Comparison of ENCODE assay signal across 21 cellular contexts in genomic region chr22:39979048-39979447, GRCh38. TPM values are rescaled to one million over a fixed set of nuclear protein-coding genes. Genes with fewer than 3 reads are reported as not detected.
A peak's percentile ranks its signal among the peaks of the same experiment; 100 is the strongest.
DNase-seq lines count a peak whose midpoint lies in the region; ATAC-seq, FAIRE-seq and TF ChIP-seq lines count a peak whose summit lies in the region.
"Had no signal": no experiment of that assay in that cellular context is flagged by ENCODE, and none has a peak within 500 bp of the region (broad histone marks: within the 10 kb centered on the region; RNA-seq: fewer than 3 reads in every experiment).

No MANE protein-coding gene starts in this region.

- no peak overlapping the region for H2AFZ ChIP-seq in GM12878 (ENCODE audit: control insufficient read depth, low read depth, low read length)

- no peaks in the 10 kb centered on the region for H3K27me3 Mint-ChIP-seq in activated T-cell treated with anti-CD3 and anti-CD28 coated beads, Interleukin-2, amount 50 U/mL, for 72 hours (ENCODE audit: low read depth)
- H3K27me3 Mint-ChIP-seq in T-cell, result no peaks in the 10 kb centered on the region
- H3K27me3 Mint-ChIP-seq in stimulated activated naive CD8-positive, alpha-beta T cell treated with anti-CD3 and anti-CD28 coated beads, Interleukin-15, amount 100 ng/mL, for 72 hours, result no peaks in the 10 kb centered on the region

- ATAC-seq in activated T-cell treated with anti-CD3 and anti-CD28 coated beads, Interleukin-2, amount 50 U/mL, for 72 hours (replicated peaks in 1 of 2), result peak; percentile 43 to 49
- peak in 2 of 4 experiments; percentile 24 to 59 for ATAC-seq in T-cell (replicated peaks in 1 of 4)
- no peak for ATAC-seq in GM12878
- peak; percentile 80 for ATAC-seq in stimulated activated naive CD8-positive, alpha-beta T cell treated with anti-CD3 and anti-CD28 coated beads, Interleukin-15, amount 100 ng/mL, for 72 hours
- ATAC-seq in gastrocnemius medialis, result no peak
- ATAC-seq in heart right ventricle, result no peak
- ATAC-seq: A549, HepG2 had no signal

- POLR2A ChIA-PET in T-cell (lab: Charles Lee) (no interaction called here), GM12878 (lab: Charles Lee) (interaction anchor here (0.5 kb wide), 1 partner anchor 865 kb away, joined by 3 read pairs; no protein-coding TSS in a partner anchor)

- intact Hi-C loops in GM12878 (cut with micrococcal nuclease; ENCODE audit: unreplicated experiment) (no loop called here), gastrocnemius medialis (cut with DNase I; ENCODE audit: low total_unique reads) (no loop called here), heart right ventricle (cut with DNase I) (no loop called here)

- H3K27me3 ChIP-seq in GM12878 (replicated peaks in 1 of 2; ENCODE audit: control insufficient read depth in 2 of 2, insufficient read depth in 2 of 2, low read length in 1 of 2), result no peaks in the 10 kb centered on the region
- H3K27me3 ChIP-seq in gastrocnemius medialis, result peaks cover 1 to 28% (median 6%) of the 10 kb centered on the region in 3 donors
- H3K27me3 ChIP-seq in heart right ventricle, result peaks cover 0 to 36% (median 19%) of the 10 kb centered on the region in 7 donors
- H3K27me3 ChIP-seq: BLaER1 treated with 17β-estradiol and CSF1 and Interleukin-3, amounts not matched to agents 10 nM and 100 nM had no signal

- CTCF ChIA-PET in T-cell (lab: Charles Lee), result interaction anchor here in 1 of 2 donors (0.6 kb wide), 1 partner anchor 89 kb away, joined by 3 read pairs; no protein-coding TSS in a partner anchor
- CTCF ChIA-PET in GM12878 (lab: Yijun Ruan, JAX), result no interaction called here

- H3K9me3 Mint-ChIP-seq in activated T-cell treated with anti-CD3 and anti-CD28 coated beads, Interleukin-2, amount 50 U/mL, for 72 hours, result no peaks in the 10 kb centered on the region
- H3K9me3 Mint-ChIP-seq in T-cell, result no peaks in the 10 kb centered on the region
- H3K9me3 Mint-ChIP-seq in stimulated activated naive CD8-positive, alpha-beta T cell treated with anti-CD3 and anti-CD28 coated beads, Interleukin-15, amount 100 ng/mL, for 72 hours, result no peaks in the 10 kb centered on the region

- H3K4me3 ChIP-seq in GM12878 (no peak overlapping the region), gastrocnemius medialis (no peak overlapping the region), heart right ventricle (no peak overlapping the region)
- H3K4me3 ChIP-seq: A549; BLaER1 treated with 17β-estradiol and CSF1 and Interleukin-3, amounts not matched to agents 10 nM and 100 nM had no signal

- no peak for DNase-seq in activated T-cell treated with anti-CD3 and anti-CD28 coated beads, Interleukin-2, amount 50 U/mL, for 72 hours
- DNase-seq in activated T-cell treated with anti-CD3 and anti-CD28 coated beads for 4 hours, result no peak
- no peak for DNase-seq in T-cell
- DNase-seq in GM12878 (ENCODE audit: low read depth, low spot score), result no peak
- DNase-seq in stimulated activated naive CD8-positive, alpha-beta T cell treated with anti-CD3 and anti-CD28 coated beads, Interleukin-15, amount 100 ng/mL, for 72 hours, result no peak
- no peak for DNase-seq in NCI-H226
- DNase-seq in gastrocnemius medialis, result no peak
- no peak for DNase-seq in heart right ventricle
- DNase-seq: COR-L47, GF-D8, KG1, NCI-H1092, NCI-H146, NCI-H2081 treated with DMSO at 0.1 percent for 48 hours, NCI-H510A treated with DMSO at 0.1 percent for 48 hours had no signal

- no peaks in the 10 kb centered on the region; a peak in 1 of 4 replicates for H3K36me3 ChIP-seq in GM12878 (ENCODE audit: control insufficient read depth in 2 of 2, insufficient read depth in 2 of 2, low read length in 1 of 2)
- no peaks in the 10 kb centered on the region for H3K36me3 ChIP-seq in gastrocnemius medialis
- H3K36me3 ChIP-seq in heart right ventricle, result no peaks in the 10 kb centered on the region
- H3K36me3 ChIP-seq: BLaER1 treated with 17β-estradiol and CSF1 and Interleukin-3, amounts not matched to agents 10 nM and 100 nM had no signal

- no peak overlapping the region for H3K4me3 Mint-ChIP-seq in activated T-cell treated with anti-CD3 and anti-CD28 coated beads, Interleukin-2, amount 50 U/mL, for 72 hours
- no peak overlapping the region for H3K4me3 Mint-ChIP-seq in T-cell
- H3K4me3 Mint-ChIP-seq in stimulated activated naive CD8-positive, alpha-beta T cell treated with anti-CD3 and anti-CD28 coated beads, Interleukin-15, amount 100 ng/mL, for 72 hours, result no peak overlapping the region

- TF ChIP-seq CTCF in GM12878 (IDR thresholded peaks at IDR 0.05 in 2 of 3, conservative IDR thresholded peaks at IDR 0.05 in 1 of 3; ENCODE audit: control insufficient read depth in 2 of 3, extremely low read depth in 1 of 3, insufficient read depth in 1 of 3, low read depth in 3 of 3, low read length in 3 of 3) (no peak), gastrocnemius medialis (IDR thresholded peaks at IDR 0.05 in 4 of 5, conservative IDR thresholded peaks at IDR 0.05 in 1 of 5) (no peak), heart right ventricle (IDR thresholded peaks at IDR 0.05) (no peak)

- 73% methylated on average over 6 of the region's 6 CpGs for WGBS in GM12878 (ENCODE audit: insufficient coverage, insufficient replicate concordance, low lambda C conversion rate, missing lambda C conversion rate)
- WGBS in heart right ventricle, 2 donors, result 81 to 84% methylated on average over 6 of the region's 6 CpGs

- FAIRE-seq in GM12878 (lab: Jason Lieb, UNC), result no peak
- FAIRE-seq: A549, GM12892, HepG2 had no signal

- H3K79me2 ChIP-seq in GM12878 (ENCODE audit: control insufficient read depth, insufficient read depth, low read length), result no peaks in the 10 kb centered on the region

- no peak overlapping the region for H3K27ac Mint-ChIP-seq in activated T-cell treated with anti-CD3 and anti-CD28 coated beads, Interleukin-2, amount 50 U/mL, for 72 hours
- peak overlapping the region; percentile 58 to 81 for H3K27ac Mint-ChIP-seq in T-cell
- peak overlapping the region in 1 of 2 donors; percentile 84 for H3K27ac Mint-ChIP-seq in stimulated activated naive CD8-positive, alpha-beta T cell treated with anti-CD3 and anti-CD28 coated beads, Interleukin-15, amount 100 ng/mL, for 72 hours

- peaks cover 4 to 11% of the 10 kb centered on the region in 2 donors for H3K36me3 Mint-ChIP-seq in activated T-cell treated with anti-CD3 and anti-CD28 coated beads, Interleukin-2, amount 50 U/mL, for 72 hours (ENCODE audit: insufficient read depth in 2 of 2)
- H3K36me3 Mint-ChIP-seq in T-cell, result peaks cover 17% of the 10 kb centered on the region

- TF ChIP-seq POLR2A in GM12878 (IDR thresholded peaks at IDR 0.05; ENCODE audit: low read depth, low read length), result no peak
- no peak for TF ChIP-seq POLR2A in gastrocnemius medialis (IDR thresholded peaks at IDR 0.05)

- TF ChIP-seq RAD21 in GM12878 (IDR thresholded peaks at IDR 0.05; ENCODE audit: insufficient read depth, low read depth, low read length), result no peak

- RAD21 ChIA-PET in GM12878 (lab: Charles Lee; ENCODE audit: unreplicated experiment), result no interaction called here

- TSS peak; percentile 5 for BruUV-seq in GM12878 (replicated peaks; lab: Mats Ljungman, UMichigan)

- H3K9me3 ChIP-seq in GM12878 (replicated peaks; ENCODE audit: control insufficient read depth, insufficient read depth, low read length) (no peaks in the 10 kb centered on the region), gastrocnemius medialis (no peaks in the 10 kb centered on the region), heart right ventricle (no peaks in the 10 kb centered on the region)
- H3K9me3 ChIP-seq: A549; BLaER1 treated with 17β-estradiol and CSF1 and Interleukin-3, amounts not matched to agents 10 nM and 100 nM had no signal

- H4K20me1 ChIP-seq in GM12878 (ENCODE audit: control insufficient read depth, insufficient read depth), result no peaks in the 10 kb centered on the region
- H4K20me1 ChIP-seq: BLaER1 treated with 17β-estradiol and CSF1 and Interleukin-3, amounts not matched to agents 10 nM and 100 nM had no signal

- SMC1A ChIA-PET in GM12878 (lab: Charles Lee; ENCODE audit: uncharacterized antibody, unreplicated experiment), result no interaction called here

- H3K4me1 ChIP-seq in GM12878 (ENCODE audit: control insufficient read depth, insufficient read depth, low read length) (no peaks in the 10 kb centered on the region), gastrocnemius medialis (no peaks in the 10 kb centered on the region), heart right ventricle (no peaks in the 10 kb centered on the region)
- H3K4me1 ChIP-seq: A549 had no signal

- peaks cover 28% of the 10 kb centered on the region for H3K4me1 Mint-ChIP-seq in activated T-cell treated with anti-CD3 and anti-CD28 coated beads, Interleukin-2, amount 50 U/mL, for 72 hours (ENCODE audit: low read depth)
- peaks cover 28 to 33% (median 32%) of the 10 kb centered on the region in 3 donors for H3K4me1 Mint-ChIP-seq in T-cell
- peaks cover 31% of the 10 kb centered on the region for H3K4me1 Mint-ChIP-seq in stimulated activated naive CD8-positive, alpha-beta T cell treated with anti-CD3 and anti-CD28 coated beads, Interleukin-15, amount 100 ng/mL, for 72 hours

- no peak overlapping the region for H3K27ac ChIP-seq in GM12878 (ENCODE audit: control insufficient read depth, insufficient read depth)
- no peak overlapping the region for H3K27ac ChIP-seq in gastrocnemius medialis
- no peak overlapping the region for H3K27ac ChIP-seq in heart right ventricle
- H3K27ac ChIP-seq: A549; BLaER1 treated with 17β-estradiol and CSF1 and Interleukin-3, amounts not matched to agents 10 nM and 100 nM had no signal

- in situ Hi-C loops in GM12878 (cut with MboI), result no loop called here
- in situ Hi-C loops in gastrocnemius medialis (cut with MboI; ENCODE audit: low sequenced_read_pairs in 4 of 4), result no loop called here

- no peak for TF ChIP-seq EP300 in GM12878 (IDR thresholded peaks at IDR 0.05; ENCODE audit: borderline replicate concordance in 1 of 2, control insufficient read depth in 1 of 2, low read depth in 2 of 2, low read length in 2 of 2)

- H3K4me2 ChIP-seq in GM12878 (ENCODE audit: control insufficient read depth, insufficient read depth), result no peak overlapping the region
- H3K4me2 ChIP-seq: A549; BLaER1 treated with 17β-estradiol and CSF1 and Interleukin-3, amounts not matched to agents 10 nM and 100 nM had no signal

- no peak overlapping the region for H3K9ac ChIP-seq in GM12878 (ENCODE audit: control insufficient read depth, insufficient read depth, low read length)
- H3K9ac ChIP-seq: BLaER1 treated with 17β-estradiol and CSF1 and Interleukin-3, amounts not matched to agents 10 nM and 100 nM had no signal

RNA-seq across cellular contexts. Expression of gene FAM83F, which starts 15.7 kb away (rescaled TPM):
- total RNA-seq in activated T-cell treated with anti-CD3 and anti-CD28 coated beads, Interleukin-2, amount 50 U/mL, for 72 hours, result under 1 TPM; 0.81 to 0.89 TPM
- 1 to 10 TPM in 2 of 5 donors, under 1 TPM in 3; 0.26 to 4.9 (median 0.79) TPM for total RNA-seq in T-cell
- 0.04 and 0.49 TPM in 2 replicates for total RNA-seq in GM12878 (2013; cell fraction: nucleolus; rRNA removed)
- total RNA-seq in GM12878 (2014; rRNA removed), result not detected in 2 replicates
- total RNA-seq in GM12878 (2014; rRNA removed; fragmentation: Illumina TruSeq; extraction: Trizol), result not detected in 2 replicates
- total RNA-seq in GM12878 (2021), result 0.03 and 0.05 TPM in 2 replicates
- not detected for polyA plus RNA-seq in GM12878 (2011; ENCODE audit: low read depth)
- polyA plus RNA-seq in GM12878 (2011; rRNA removed), result 0.01 TPM in 1 of 2 replicates, not detected in the other
- under 0.01 TPM in 2 replicates for polyA plus RNA-seq in GM12878 (2011; cell fraction: cytosol; rRNA removed)
- 0.06 TPM in 2 replicates for polyA plus RNA-seq in GM12878 (2011; cell fraction: nucleus; rRNA removed)
- polyA plus RNA-seq in GM12878 (2012), result 0.03 TPM in 1 of 2 replicates, not detected in the other
- polyA plus RNA-seq in GM12878 (2014; fragmentation: Illumina TruSeq; extraction: Trizol), result 0.01 TPM in 1 of 2 replicates, not detected in the other
- not detected for polyA plus RNA-seq in GM12878 (2014; fragmentation: Nextera tagmentation; extraction: Ambion mirVana)
- 0.01 TPM in 1 of 2 replicates, not detected in the other for polyA plus RNA-seq in GM12878 (2014; rRNA removed)
- polyA plus RNA-seq in GM12878 (2016; fragmentation: Nextera tagmentation; extraction: Ambion mirVana), result not detected
- polyA minus RNA-seq in GM12878 (2011; rRNA and poly(A)+ RNA removed), result 0.21 TPM in 1 of 2 replicates, not detected in the other
- not detected in 2 replicates for polyA minus RNA-seq in GM12878 (2011; cell fraction: cytosol; rRNA and poly(A)+ RNA removed)
- polyA minus RNA-seq in GM12878 (2011; cell fraction: nucleus; rRNA and poly(A)+ RNA removed), result not detected in 2 replicates
- total RNA-seq in gastrocnemius medialis, result under 1 TPM in 3 of 4 donors, not detected in 1; 0.02 to 0.15 (median 0.07) TPM
- total RNA-seq in heart right ventricle, result 1 to 10 TPM; 1.3 to 9.7 (median 3.1) TPM
- 1 to 10 TPM; 1.1 to 1.2 TPM for polyA plus RNA-seq in heart right ventricle
- total RNA-seq: H4, HepG2 had no signal
- polyA plus RNA-seq: A549, HepG2 had no signal

RNA-seq across cellular contexts. Expression of gene TMA7B, which starts 18.9 kb away (rescaled TPM):
- total RNA-seq in activated T-cell treated with anti-CD3 and anti-CD28 coated beads, Interleukin-2, amount 50 U/mL, for 72 hours, result 1 to 10 TPM; 1.4 to 2.5 TPM
- total RNA-seq in T-cell (10 to 100 TPM in 2 of 5 donors, 1 to 10 TPM in 3; 7.8 to 18.9 (median 9.0) TPM), GM12878 (2014; rRNA removed) (1.5 and 2.1 TPM in 2 replicates), GM12878 (2014; rRNA removed; fragmentation: Illumina TruSeq; extraction: Trizol) (2.6 and 2.7 TPM in 2 replicates), GM12878 (2021) (1.6 and 2.2 TPM in 2 replicates), gastrocnemius medialis (not detected), heart right ventricle (not detected)
- total RNA-seq in GM12878 (2013; cell fraction: nucleolus; rRNA removed), result 59.4 and 63.4 TPM in 2 replicates
- polyA plus RNA-seq in GM12878 (2011; ENCODE audit: low read depth), result 0.21 TPM
- polyA plus RNA-seq in GM12878 (2011; rRNA removed) (2.9 and 3.7 TPM in 2 replicates), GM12878 (2014; fragmentation: Illumina TruSeq; extraction: Trizol) (0.14 and 0.87 TPM in 2 replicates), GM12878 (2014; fragmentation: Nextera tagmentation; extraction: Ambion mirVana) (1 to 10 TPM in 1 of 2 experiments, under 1 TPM in 1; 0.33 to 1.6 TPM), GM12878 (2014; rRNA removed) (1.3 TPM in 2 replicates), GM12878 (2016; fragmentation: Nextera tagmentation; extraction: Ambion mirVana) (1 to 10 TPM; 1.6 to 2.0 TPM), heart right ventricle (not detected)
- 0.75 and 0.79 TPM in 2 replicates for polyA plus RNA-seq in GM12878 (2011; cell fraction: cytosol; rRNA removed)
- 3.0 and 3.5 TPM in 2 replicates for polyA plus RNA-seq in GM12878 (2011; cell fraction: nucleus; rRNA removed)
- polyA plus RNA-seq in GM12878 (2012), result 0.31 and 0.35 TPM in 2 replicates
- polyA minus RNA-seq in GM12878 (2011; rRNA and poly(A)+ RNA removed), result 3.3 and 3.4 TPM in 2 replicates
- not detected in 2 replicates for polyA minus RNA-seq in GM12878 (2011; cell fraction: cytosol; rRNA and poly(A)+ RNA removed)
- polyA minus RNA-seq in GM12878 (2011; cell fraction: nucleus; rRNA and poly(A)+ RNA removed), result 2.7 and 4.8 TPM in 2 replicates
- total RNA-seq: Daoy, H4, HepG2 had no signal
- polyA plus RNA-seq: A549, HepG2 had no signal

Comparison
In these comparisons a context has a peak if more than half of its experiments do, and no peak if none do; other contexts are left out.
1. ATAC-seq: peak in activated T-cell treated with anti-CD3 and anti-CD28 coated beads, Interleukin-2, amount 50 U/mL, for 72 hours (2 of 2) and stimulated activated naive CD8-positive, alpha-beta T cell treated with anti-CD3 and anti-CD28 coated beads, Interleukin-15, amount 100 ng/mL, for 72 hours (single experiment); none in GM12878 (single experiment), gastrocnemius medialis (0 of 2) and heart right ventricle (0 of 8).